In genomic region chr7:141073173-141073640, GRCh38 we compare ENCODE assay signal across 1 cellular context.
TF ChIP-seq lines count a peak whose summit lies in the region.

No MANE protein-coding gene starts in this region.

TF ChIP-seq in WTC11, 78 proteins besides CTCF, POLR2A, EP300 and RAD21 (continued from another document):
- TF ChIP-seq, protein P1, sequence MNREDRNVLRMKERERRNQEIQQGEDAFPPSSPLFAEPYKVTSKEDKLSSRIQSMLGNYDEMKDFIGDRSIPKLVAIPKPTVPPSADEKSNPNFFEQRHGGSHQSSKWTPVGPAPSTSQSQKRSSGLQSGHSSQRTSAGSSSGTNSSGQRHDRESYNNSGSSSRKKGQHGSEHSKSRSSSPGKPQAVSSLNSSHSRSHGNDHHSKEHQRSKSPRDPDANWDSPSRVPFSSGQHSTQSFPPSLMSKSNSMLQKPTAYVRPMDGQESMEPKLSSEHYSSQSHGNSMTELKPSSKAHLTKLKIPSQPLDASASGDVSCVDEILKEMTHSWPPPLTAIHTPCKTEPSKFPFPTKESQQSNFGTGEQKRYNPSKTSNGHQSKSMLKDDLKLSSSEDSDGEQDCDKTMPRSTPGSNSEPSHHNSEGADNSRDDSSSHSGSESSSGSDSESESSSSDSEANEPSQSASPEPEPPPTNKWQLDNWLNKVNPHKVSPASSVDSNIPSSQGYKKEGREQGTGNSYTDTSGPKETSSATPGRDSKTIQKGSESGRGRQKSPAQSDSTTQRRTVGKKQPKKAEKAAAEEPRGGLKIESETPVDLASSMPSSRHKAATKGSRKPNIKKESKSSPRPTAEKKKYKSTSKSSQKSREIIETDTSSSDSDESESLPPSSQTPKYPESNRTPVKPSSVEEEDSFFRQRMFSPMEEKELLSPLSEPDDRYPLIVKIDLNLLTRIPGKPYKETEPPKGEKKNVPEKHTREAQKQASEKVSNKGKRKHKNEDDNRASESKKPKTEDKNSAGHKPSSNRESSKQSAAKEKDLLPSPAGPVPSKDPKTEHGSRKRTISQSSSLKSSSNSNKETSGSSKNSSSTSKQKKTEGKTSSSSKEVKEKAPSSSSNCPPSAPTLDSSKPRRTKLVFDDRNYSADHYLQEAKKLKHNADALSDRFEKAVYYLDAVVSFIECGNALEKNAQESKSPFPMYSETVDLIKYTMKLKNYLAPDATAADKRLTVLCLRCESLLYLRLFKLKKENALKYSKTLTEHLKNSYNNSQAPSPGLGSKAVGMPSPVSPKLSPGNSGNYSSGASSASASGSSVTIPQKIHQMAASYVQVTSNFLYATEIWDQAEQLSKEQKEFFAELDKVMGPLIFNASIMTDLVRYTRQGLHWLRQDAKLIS (CRISPR knock-in tag; IDR thresholded peaks at IDR 0.05; ENCODE audit: borderline replicate concordance), result no peak
- TF ChIP-seq JAZF1 (CRISPR knock-in tag; IDR thresholded peaks at IDR 0.05) (no peak), ZNF138 (CRISPR knock-in tag; conservative IDR thresholded peaks at IDR 0.05) (0 out of 2 replicates have a peak, but pooled peaks have one; percentile 18), ELF4 (CRISPR knock-in tag; IDR thresholded peaks at IDR 0.05; ENCODE audit: low read depth) (no peak), SMAD4 (CRISPR knock-in tag; IDR thresholded peaks at IDR 0.05) (no peak), RELA (CRISPR knock-in tag; IDR thresholded peaks at IDR 0.05; ENCODE audit: borderline replicate concordance) (no peak; the same call in 1 of the 2 replicates), HMGXB4 (CRISPR knock-in tag; IDR thresholded peaks at IDR 0.05) (no peak; the same call in 1 of the 2 replicates), SOX15 (CRISPR knock-in tag; IDR thresholded peaks at IDR 0.05) (no peak), ZNF121 (CRISPR knock-in tag; IDR thresholded peaks at IDR 0.05) (0 out of 2 replicates have a peak, but pooled peaks have one; percentile 4), MAX (CRISPR knock-in tag; IDR thresholded peaks at IDR 0.05) (peak; percentile 55; the same call in 1 of the 2 replicates), EMX1 (CRISPR knock-in tag; IDR thresholded peaks at IDR 0.05) (no peak), SP1 (CRISPR knock-in tag; conservative IDR thresholded peaks at IDR 0.05) (no peak), ZNF232 (CRISPR knock-in tag; IDR thresholded peaks at IDR 0.05) (no peak), NR1H2 (CRISPR knock-in tag; IDR thresholded peaks at IDR 0.05) (no peak; the same call in 1 of the 2 replicates), MXD4 (CRISPR knock-in tag; IDR thresholded peaks at IDR 0.05; ENCODE audit: borderline replicate concordance) (no peak), FOXP1 (CRISPR knock-in tag; IDR thresholded peaks at IDR 0.05; ENCODE audit: borderline replicate concordance) (no peak), FOXJ3 (CRISPR knock-in tag; IDR thresholded peaks at IDR 0.05; ENCODE audit: borderline replicate concordance) (no peak), ZNF219 (CRISPR knock-in tag; IDR thresholded peaks at IDR 0.05; ENCODE audit: borderline replicate concordance) (no peak), USF1 (CRISPR knock-in tag; IDR thresholded peaks at IDR 0.05) (no peak), ZNF317 (CRISPR knock-in tag; IDR thresholded peaks at IDR 0.05; ENCODE audit: borderline replicate concordance, low read depth) (no peak; the same call in 1 of the 2 replicates), NFYB (CRISPR knock-in tag; conservative IDR thresholded peaks at IDR 0.05; ENCODE audit: low read depth) (no peak; the same call in 1 of the 2 replicates), ZNF512 (CRISPR knock-in tag; IDR thresholded peaks at IDR 0.05; ENCODE audit: borderline replicate concordance) (no peak), ETV6 (CRISPR knock-in tag; IDR thresholded peaks at IDR 0.05) (peak; percentile 70), ZBTB21 (CRISPR knock-in tag; IDR thresholded peaks at IDR 0.05; ENCODE audit: borderline replicate concordance) (no peak), MYBL2 (CRISPR knock-in tag; IDR thresholded peaks at IDR 0.05) (no peak), ZNF532 (CRISPR knock-in tag; IDR thresholded peaks at IDR 0.05; ENCODE audit: borderline replicate concordance) (no peak), RORB (CRISPR knock-in tag; IDR thresholded peaks at IDR 0.05) (no peak), ATF1 (CRISPR knock-in tag; IDR thresholded peaks at IDR 0.05) (peak; percentile 80; the same call in 1 of the 2 replicates), ZNF423 (CRISPR knock-in tag; IDR thresholded peaks at IDR 0.05) (no peak), ZNF263 (CRISPR knock-in tag; IDR thresholded peaks at IDR 0.05; ENCODE audit: low read depth) (peak; percentile 20; the same call in 1 of the 2 replicates), TEAD1 (CRISPR knock-in tag; IDR thresholded peaks at IDR 0.05) (peak; percentile 16; the same call in 1 of the 2 replicates), ZNF396 (CRISPR knock-in tag; IDR thresholded peaks at IDR 0.05; ENCODE audit: borderline replicate concordance) (no peak), ERG (CRISPR knock-in tag; IDR thresholded peaks at IDR 0.05) (no peak), OVOL2 (CRISPR knock-in tag; IDR thresholded peaks at IDR 0.05; ENCODE audit: borderline replicate concordance) (no peak), GTF2I (CRISPR knock-in tag; conservative IDR thresholded peaks at IDR 0.05) (no peak), IRF2 (CRISPR knock-in tag; IDR thresholded peaks at IDR 0.05; ENCODE audit: borderline replicate concordance, low read depth) (no peak), ZNF671 (CRISPR knock-in tag; IDR thresholded peaks at IDR 0.05) (no peak)
- TF ChIP-seq, protein P2, sequence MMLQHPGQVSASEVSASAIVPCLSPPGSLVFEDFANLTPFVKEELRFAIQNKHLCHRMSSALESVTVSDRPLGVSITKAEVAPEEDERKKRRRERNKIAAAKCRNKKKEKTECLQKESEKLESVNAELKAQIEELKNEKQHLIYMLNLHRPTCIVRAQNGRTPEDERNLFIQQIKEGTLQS (CRISPR knock-in tag; conservative IDR thresholded peaks at IDR 0.05), result no peak
- TF ChIP-seq, protein P3, sequence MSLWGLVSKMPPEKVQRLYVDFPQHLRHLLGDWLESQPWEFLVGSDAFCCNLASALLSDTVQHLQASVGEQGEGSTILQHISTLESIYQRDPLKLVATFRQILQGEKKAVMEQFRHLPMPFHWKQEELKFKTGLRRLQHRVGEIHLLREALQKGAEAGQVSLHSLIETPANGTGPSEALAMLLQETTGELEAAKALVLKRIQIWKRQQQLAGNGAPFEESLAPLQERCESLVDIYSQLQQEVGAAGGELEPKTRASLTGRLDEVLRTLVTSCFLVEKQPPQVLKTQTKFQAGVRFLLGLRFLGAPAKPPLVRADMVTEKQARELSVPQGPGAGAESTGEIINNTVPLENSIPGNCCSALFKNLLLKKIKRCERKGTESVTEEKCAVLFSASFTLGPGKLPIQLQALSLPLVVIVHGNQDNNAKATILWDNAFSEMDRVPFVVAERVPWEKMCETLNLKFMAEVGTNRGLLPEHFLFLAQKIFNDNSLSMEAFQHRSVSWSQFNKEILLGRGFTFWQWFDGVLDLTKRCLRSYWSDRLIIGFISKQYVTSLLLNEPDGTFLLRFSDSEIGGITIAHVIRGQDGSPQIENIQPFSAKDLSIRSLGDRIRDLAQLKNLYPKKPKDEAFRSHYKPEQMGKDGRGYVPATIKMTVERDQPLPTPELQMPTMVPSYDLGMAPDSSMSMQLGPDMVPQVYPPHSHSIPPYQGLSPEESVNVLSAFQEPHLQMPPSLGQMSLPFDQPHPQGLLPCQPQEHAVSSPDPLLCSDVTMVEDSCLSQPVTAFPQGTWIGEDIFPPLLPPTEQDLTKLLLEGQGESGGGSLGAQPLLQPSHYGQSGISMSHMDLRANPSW (CRISPR knock-in tag; conservative IDR thresholded peaks at IDR 0.05; ENCODE audit: low read depth), result no peak
- TF ChIP-seq, protein P4, sequence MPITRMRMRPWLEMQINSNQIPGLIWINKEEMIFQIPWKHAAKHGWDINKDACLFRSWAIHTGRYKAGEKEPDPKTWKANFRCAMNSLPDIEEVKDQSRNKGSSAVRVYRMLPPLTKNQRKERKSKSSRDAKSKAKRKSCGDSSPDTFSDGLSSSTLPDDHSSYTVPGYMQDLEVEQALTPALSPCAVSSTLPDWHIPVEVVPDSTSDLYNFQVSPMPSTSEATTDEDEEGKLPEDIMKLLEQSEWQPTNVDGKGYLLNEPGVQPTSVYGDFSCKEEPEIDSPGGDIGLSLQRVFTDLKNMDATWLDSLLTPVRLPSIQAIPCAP (CRISPR knock-in tag; IDR thresholded peaks at IDR 0.05), result 0 out of 2 replicates have a peak, but pooled peaks have one; percentile 55
- TF ChIP-seq, protein P5, sequence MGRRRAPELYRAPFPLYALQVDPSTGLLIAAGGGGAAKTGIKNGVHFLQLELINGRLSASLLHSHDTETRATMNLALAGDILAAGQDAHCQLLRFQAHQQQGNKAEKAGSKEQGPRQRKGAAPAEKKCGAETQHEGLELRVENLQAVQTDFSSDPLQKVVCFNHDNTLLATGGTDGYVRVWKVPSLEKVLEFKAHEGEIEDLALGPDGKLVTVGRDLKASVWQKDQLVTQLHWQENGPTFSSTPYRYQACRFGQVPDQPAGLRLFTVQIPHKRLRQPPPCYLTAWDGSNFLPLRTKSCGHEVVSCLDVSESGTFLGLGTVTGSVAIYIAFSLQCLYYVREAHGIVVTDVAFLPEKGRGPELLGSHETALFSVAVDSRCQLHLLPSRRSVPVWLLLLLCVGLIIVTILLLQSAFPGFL (CRISPR knock-in tag; IDR thresholded peaks at IDR 0.05; ENCODE audit: borderline replicate concordance), result no peak
- TF ChIP-seq, protein P6, sequence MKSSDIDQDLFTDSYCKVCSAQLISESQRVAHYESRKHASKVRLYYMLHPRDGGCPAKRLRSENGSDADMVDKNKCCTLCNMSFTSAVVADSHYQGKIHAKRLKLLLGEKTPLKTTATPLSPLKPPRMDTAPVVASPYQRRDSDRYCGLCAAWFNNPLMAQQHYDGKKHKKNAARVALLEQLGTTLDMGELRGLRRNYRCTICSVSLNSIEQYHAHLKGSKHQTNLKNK (CRISPR knock-in tag; IDR thresholded peaks at IDR 0.05), result no peak
